1 cellular context compared by ENCODE assay signal in the genomic region with DNA sequence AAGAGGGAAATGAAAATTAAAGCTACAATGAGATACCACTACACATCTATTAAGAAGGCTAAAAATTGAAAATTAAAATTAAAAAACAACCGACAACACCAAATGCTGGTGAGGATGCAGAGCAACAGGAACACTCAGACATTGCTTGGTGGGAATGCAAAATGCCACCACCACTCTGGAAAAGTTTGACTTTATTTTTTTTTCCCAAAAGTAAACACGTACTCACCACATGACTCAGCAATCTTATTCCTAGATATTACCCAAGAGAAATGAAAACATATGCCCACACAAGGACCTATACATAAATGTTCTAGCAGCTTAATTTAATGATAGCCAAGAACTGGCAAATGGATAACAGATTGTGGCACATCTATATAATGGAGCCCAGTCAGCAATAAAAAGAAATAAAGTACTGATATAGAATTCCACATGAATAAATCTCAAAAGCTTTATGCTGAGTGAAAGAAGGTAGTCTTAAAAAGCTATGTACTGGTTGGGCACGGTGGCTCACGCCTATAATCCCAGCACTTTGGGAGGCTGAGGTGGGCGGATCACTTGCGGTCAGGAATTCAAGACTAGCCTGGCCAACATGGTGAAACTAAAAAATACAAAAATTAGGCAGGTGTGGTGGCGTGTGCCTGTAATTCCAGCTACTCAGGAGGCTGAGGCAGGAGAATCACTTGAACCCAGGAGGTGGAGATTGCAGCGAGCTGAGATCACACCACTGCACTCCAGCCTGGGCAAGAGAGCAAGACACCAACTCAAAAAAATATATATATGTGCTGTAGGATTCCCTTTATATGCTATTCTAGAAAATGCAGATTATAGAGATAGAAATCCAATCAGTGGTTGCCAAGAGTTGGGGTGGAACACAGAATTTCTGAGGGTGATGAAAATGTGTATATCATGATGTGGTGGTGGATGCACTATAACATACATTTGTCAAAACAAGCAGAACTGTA.
TF ChIP-seq lines count a peak whose summit lies in the region.

No MANE protein-coding gene starts in this region.

TF ChIP-seq in HCT116, 20 proteins besides CTCF, POLR2A, EP300 and RAD21 (continued from another document):
- TF ChIP-seq, protein P1, sequence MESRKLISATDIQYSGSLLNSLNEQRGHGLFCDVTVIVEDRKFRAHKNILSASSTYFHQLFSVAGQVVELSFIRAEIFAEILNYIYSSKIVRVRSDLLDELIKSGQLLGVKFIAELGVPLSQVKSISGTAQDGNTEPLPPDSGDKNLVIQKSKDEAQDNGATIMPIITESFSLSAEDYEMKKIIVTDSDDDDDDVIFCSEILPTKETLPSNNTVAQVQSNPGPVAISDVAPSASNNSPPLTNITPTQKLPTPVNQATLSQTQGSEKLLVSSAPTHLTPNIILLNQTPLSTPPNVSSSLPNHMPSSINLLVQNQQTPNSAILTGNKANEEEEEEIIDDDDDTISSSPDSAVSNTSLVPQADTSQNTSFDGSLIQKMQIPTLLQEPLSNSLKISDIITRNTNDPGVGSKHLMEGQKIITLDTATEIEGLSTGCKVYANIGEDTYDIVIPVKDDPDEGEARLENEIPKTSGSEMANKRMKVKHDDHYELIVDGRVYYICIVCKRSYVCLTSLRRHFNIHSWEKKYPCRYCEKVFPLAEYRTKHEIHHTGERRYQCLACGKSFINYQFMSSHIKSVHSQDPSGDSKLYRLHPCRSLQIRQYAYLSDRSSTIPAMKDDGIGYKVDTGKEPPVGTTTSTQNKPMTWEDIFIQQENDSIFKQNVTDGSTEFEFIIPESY (IDR thresholded peaks at IDR 0.05; ENCODE audit: extremely low read depth, insufficient replicate concordance, low read length), result no peak
